ENCODE assay signal across 9 cellular contexts in the genomic region with DNA sequence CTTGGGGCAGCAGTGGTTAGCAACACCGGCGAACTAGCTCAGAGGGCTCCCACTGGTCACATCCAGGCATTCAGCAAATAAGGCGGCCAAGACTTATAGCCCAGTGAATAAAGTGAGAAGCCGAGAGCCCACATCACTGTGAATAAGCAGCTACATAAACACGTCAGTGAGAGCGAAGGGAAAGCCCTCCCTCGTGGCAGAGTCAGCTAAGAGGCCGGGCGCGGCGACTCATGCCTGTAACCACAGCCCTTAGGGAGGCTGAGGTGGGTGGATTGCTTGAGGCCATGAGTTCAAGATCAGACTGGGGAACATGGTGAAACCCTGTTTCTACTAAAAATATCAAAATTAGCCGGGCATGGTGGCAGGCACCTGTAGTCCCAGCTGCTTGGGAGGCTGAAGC.
DNase-seq lines count a peak whose midpoint lies in the region; ATAC-seq lines count a peak whose summit lies in the region.
"Had no signal": no experiment of that assay in that cellular context is flagged by ENCODE, and none has a peak within 500 bp of the region (broad histone marks: within the 10 kb centered on the region; RNA-seq: fewer than 3 reads in every experiment).

No MANE protein-coding gene starts in this region.

- H3K4me1 Mint-ChIP-seq in activated T-cell treated with anti-CD3 and anti-CD28 coated beads, Interleukin-2, amount 50 U/mL, for 24 hours (ENCODE audit: low read depth) = peaks cover 49% of the 10 kb centered on the region
- H3K4me1 Mint-ChIP-seq in stimulated activated naive CD8-positive, alpha-beta T cell treated with anti-CD3 and anti-CD28 coated beads, Interleukin-15, Interleukin-2, amounts not matched to agents 100 ng/mL and 50 ng/mL, for 24 hours (ENCODE audit: low read depth) = peaks cover 46% of the 10 kb centered on the region

- peak overlapping the region; percentile 84 for H3K27ac Mint-ChIP-seq in activated T-cell treated with anti-CD3 and anti-CD28 coated beads, Interleukin-2, amount 50 U/mL, for 24 hours
- H3K27ac Mint-ChIP-seq in stimulated activated naive CD8-positive, alpha-beta T cell treated with anti-CD3 and anti-CD28 coated beads, Interleukin-15, Interleukin-2, amounts not matched to agents 100 ng/mL and 50 ng/mL, for 24 hours = peak overlapping the region; percentile 70

- peak overlapping the region; percentile 49 for H3K4me3 Mint-ChIP-seq in activated T-cell treated with anti-CD3 and anti-CD28 coated beads, Interleukin-2, amount 50 U/mL, for 24 hours
- peak overlapping the region; percentile 59 for H3K4me3 Mint-ChIP-seq in stimulated activated naive CD8-positive, alpha-beta T cell treated with anti-CD3 and anti-CD28 coated beads, Interleukin-15, Interleukin-2, amounts not matched to agents 100 ng/mL and 50 ng/mL, for 24 hours

- peak; percentile 69 to 74 for ATAC-seq in activated CD4-positive, CD25-positive, alpha-beta regulatory T cell treated with anti-CD3 and anti-CD28 coated beads, Interleukin-2, amount 50 U/mL, for 24 hours
- ATAC-seq in GM21717 (IDR thresholded peaks at IDR 0.05; ENCODE audit: unreplicated experiment) = no peak
- ATAC-seq: left lung had no signal

- no peaks in the 10 kb centered on the region for H3K9me3 Mint-ChIP-seq in activated T-cell treated with anti-CD3 and anti-CD28 coated beads, Interleukin-2, amount 50 U/mL, for 24 hours
- H3K9me3 Mint-ChIP-seq in stimulated activated naive CD8-positive, alpha-beta T cell treated with anti-CD3 and anti-CD28 coated beads, Interleukin-15, Interleukin-2, amounts not matched to agents 100 ng/mL and 50 ng/mL, for 24 hours = no peaks in the 10 kb centered on the region

- no peak for DNase-seq in activated CD4-positive, CD25-positive, alpha-beta regulatory T cell treated with anti-CD3 and anti-CD28 coated beads, Interleukin-2, amount 50 U/mL, for 72 hours
- DNase-seq in activated T-cell treated with anti-CD3 and anti-CD28 coated beads, Interleukin-2, amount 50 U/mL, for 24 hours = peak; percentile 75
- peak; percentile 20 for DNase-seq in hepatic stellate cell (ENCODE audit: low spot score)
- no peak for DNase-seq in NCI-H748 treated with DMSO at 0.1 percent for 48 hours (lab: John Stamatoyannopoulos, UW)
- DNase-seq in NCI-H1930 (lab: John Stamatoyannopoulos, UW) = no peak

- peaks cover 40% of the 10 kb centered on the region for H3K36me3 Mint-ChIP-seq in activated T-cell treated with anti-CD3 and anti-CD28 coated beads, Interleukin-2, amount 50 U/mL, for 24 hours (ENCODE audit: low read depth)
- peaks cover 22% of the 10 kb centered on the region for H3K36me3 Mint-ChIP-seq in stimulated activated naive CD8-positive, alpha-beta T cell treated with anti-CD3 and anti-CD28 coated beads, Interleukin-15, Interleukin-2, amounts not matched to agents 100 ng/mL and 50 ng/mL, for 24 hours (ENCODE audit: low read depth)

- no peaks in the 10 kb centered on the region for H3K27me3 Mint-ChIP-seq in activated T-cell treated with anti-CD3 and anti-CD28 coated beads, Interleukin-2, amount 50 U/mL, for 24 hours
- H3K27me3 Mint-ChIP-seq in stimulated activated naive CD8-positive, alpha-beta T cell treated with anti-CD3 and anti-CD28 coated beads, Interleukin-15, Interleukin-2, amounts not matched to agents 100 ng/mL and 50 ng/mL, for 24 hours = no peaks in the 10 kb centered on the region

Comparison
In these comparisons a context has a peak if more than half of its experiments do, and no peak if none do; other contexts are left out.
1. DNase-seq: peak in activated T-cell treated with anti-CD3 and anti-CD28 coated beads, Interleukin-2, amount 50 U/mL, for 24 hours (single experiment) and hepatic stellate cell (single experiment); none in activated CD4-positive, CD25-positive, alpha-beta regulatory T cell treated with anti-CD3 and anti-CD28 coated beads, Interleukin-2, amount 50 U/mL, for 72 hours (single experiment), NCI-H748 treated with DMSO at 0.1 percent for 48 hours (single experiment) and NCI-H1930 (0 of 2).